ENCODE assay signal across 34 cellular contexts in the genomic region with DNA sequence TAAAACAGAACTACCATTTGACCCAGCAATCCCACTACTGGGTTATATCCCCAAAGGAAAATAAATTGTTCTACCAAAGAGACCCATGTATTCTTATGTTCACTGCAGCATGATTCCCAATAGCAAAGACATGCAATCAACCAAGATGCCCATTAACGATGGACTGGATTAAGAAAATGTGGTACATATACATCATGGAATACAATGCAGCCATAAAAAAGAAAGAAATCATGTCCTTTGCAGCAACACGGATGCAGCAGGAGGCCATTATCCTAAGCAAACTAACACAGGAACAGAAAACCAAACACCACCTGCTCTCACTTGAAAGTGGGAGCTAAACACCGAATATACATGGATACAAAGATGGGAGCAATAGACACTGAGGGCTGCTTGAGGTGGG. TPM values are rescaled to one million over a fixed set of nuclear protein-coding genes. Genes with fewer than 3 reads are reported as not detected.
DNase-seq lines count a peak whose midpoint lies in the region; ATAC-seq, FAIRE-seq and TF ChIP-seq lines count a peak whose summit lies in the region.
"Had no signal": no experiment of that assay in that cellular context is flagged by ENCODE, and none has a peak within 500 bp of the region (broad histone marks: within the 10 kb centered on the region; RNA-seq: fewer than 3 reads in every experiment).

No MANE protein-coding gene starts in this region.

- H4K20me1 ChIP-seq in SK-N-SH (ENCODE audit: insufficient read depth) (no peaks in the 10 kb centered on the region), K562 (replicated peaks; ENCODE audit: control insufficient read depth, insufficient read depth, low read length) (no peaks in the 10 kb centered on the region)

- TF ChIP-seq POLR2A in K562 (conservative IDR thresholded peaks at IDR 0.05) = no peak

- H3K4me3 ChIP-seq in SK-N-SH (ENCODE audit: low read depth in 2 of 2, low read length in 1 of 2) (no peak overlapping the region), HEK293 (ENCODE audit: low read depth, low read length) (no peak overlapping the region), K562 (no peak overlapping the region)
- H3K4me3 ChIP-seq: A549; BLaER1; BLaER1 treated with 17β-estradiol and CSF1 and Interleukin-3, amounts not matched to agents 10 nM and 100 nM had no signal

- TF ChIP-seq RAD21 in SK-N-SH (IDR thresholded peaks at IDR 0.05; ENCODE audit: low read length) (no peak), K562 (CRISPR knock-in tag; conservative IDR thresholded peaks at IDR 0.05 in 1 of 2, IDR thresholded peaks at IDR 0.05 in 1 of 2) (no peak)

- H3K4me2 ChIP-seq in SK-N-SH (no peak overlapping the region), K562 (ENCODE audit: insufficient read depth, low read length) (no peak overlapping the region)
- H3K4me2 ChIP-seq: A549; BLaER1; BLaER1 treated with 17β-estradiol and CSF1 and Interleukin-3, amounts not matched to agents 10 nM and 100 nM had no signal

- peak; percentile 44 for FAIRE-seq in K562 (lab: Jason Lieb, UNC)
- FAIRE-seq: A549, D721Med had no signal

- BruUV-seq in K562 (replicated peaks; lab: Mats Ljungman, UMichigan) = no TSS peak

- H3K9me3 ChIP-seq in SK-N-SH (no peaks in the 10 kb centered on the region), HEK293 (ENCODE audit: control insufficient read depth, insufficient read depth, low read depth, low read length) (no peaks in the 10 kb centered on the region), K562 (replicated peaks; ENCODE audit: control insufficient read depth, insufficient read depth, low read depth, low read length) (no peaks in the 10 kb centered on the region)
- H3K9me3 ChIP-seq: A549, BE2C, Caco-2 had no signal

- H3K36me3 Mint-ChIP-seq in activated CD8-positive, alpha-beta T cell treated with anti-CD3 and anti-CD28 coated beads, Interleukin-2, amount 10 ng/mL, durations not matched to agents 7 days and 5 days (ENCODE audit: low read depth) = peaks cover 44% of the 10 kb centered on the region
- peaks cover 30 to 52% of the 10 kb centered on the region in 2 donors for H3K36me3 Mint-ChIP-seq in stimulated activated naive B cell treated with anti-CD40 and anti-IgM and Interleukin-4, amounts not matched to agents 10 μg/mL and 1 μg/mL and 100 μg/mL, for 72 hours

- H3K27me3 ChIP-seq in SK-N-SH (ENCODE audit: insufficient read depth) (no peaks in the 10 kb centered on the region), K562 (ENCODE audit: control insufficient read depth in 2 of 2, insufficient read depth in 2 of 2, low read length in 2 of 2) (no peaks in the 10 kb centered on the region)
- H3K27me3 ChIP-seq: BE2C; BLaER1; BLaER1 treated with 17β-estradiol and CSF1 and Interleukin-3, amounts not matched to agents 10 nM and 100 nM had no signal

- no peak overlapping the region for H2AFZ ChIP-seq in SK-N-SH (ENCODE audit: low read depth)
- no peak overlapping the region for H2AFZ ChIP-seq in K562 (ENCODE audit: low read depth, low read length)

- POLR2A ChIA-PET in SK-N-SH (lab: Yijun Ruan, JAX) (no interaction called here), HEK293 (lab: Yijun Ruan, JAX) (no interaction called here), K562 (lab: Yijun Ruan, JAX) (no interaction called here)
- POLR2A ChIA-PET in activated CD8-positive, alpha-beta T cell treated with anti-CD3 and anti-CD28 coated beads, Interleukin-2, amount 10 ng/mL, durations not matched to agents 7 days and 5 days (lab: Charles Lee) = no interaction called here

- H3K9me3 Mint-ChIP-seq in activated CD8-positive, alpha-beta T cell treated with anti-CD3 and anti-CD28 coated beads, Interleukin-2, amount 10 ng/mL, durations not matched to agents 7 days and 5 days (ENCODE audit: insufficient read depth) = no peaks in the 10 kb centered on the region
- peaks cover 0 to 2% of the 10 kb centered on the region in 2 donors for H3K9me3 Mint-ChIP-seq in stimulated activated naive B cell treated with anti-CD40 and anti-IgM and Interleukin-4, amounts not matched to agents 10 μg/mL and 1 μg/mL and 100 μg/mL, for 72 hours
- H3K9me3 Mint-ChIP-seq: CD14-positive monocyte; CD4-positive, alpha-beta memory T cell; CD4-positive, alpha-beta T cell; CD8-positive, alpha-beta memory T cell; CD8-positive, alpha-beta T cell had no signal

- H3K9me2 ChIP-seq in SK-N-SH = no peaks in the 10 kb centered on the region

- no peak for DNase-seq in SK-N-SH
- DNase-seq in K562 (ENCODE audit: extremely low read depth in 1 of 4, low spot score in 3 of 4) = no peak
- no peak for DNase-seq in activated CD8-positive, alpha-beta T cell treated with anti-CD3 and anti-CD28 coated beads, Interleukin-2, amount 10 ng/mL, durations not matched to agents 7 days and 5 days
- no peak for DNase-seq in stimulated activated naive B cell treated with anti-CD40 and anti-IgM and Interleukin-4, amounts not matched to agents 10 μg/mL and 1 μg/mL and 100 μg/mL, for 72 hours
- DNase-seq: 8988T; ACHN; AML-193; BE2C; C1 segment of cervical spinal cord; Caco-2; Calu3; CD4-positive, alpha-beta memory T cell; CD4-positive, alpha-beta T cell; CD4-positive, CD25-positive, alpha-beta regulatory T cell; CD8-positive, alpha-beta memory T cell; CD8-positive, alpha-beta T cell; COR-L47; DMS 273 treated with DMSO at 0.1 percent for 48 hours; DMS153; DMS53; DMS79; DMS79 treated with DMSO at 0.1 percent for 48 hours; DND-41; EL had no signal

- H3K9me1 ChIP-seq in K562 (ENCODE audit: control insufficient read depth, insufficient read depth, low read length) = no peaks in the 10 kb centered on the region

- H3K79me2 ChIP-seq in SK-N-SH (ENCODE audit: insufficient read depth) = no peaks in the 10 kb centered on the region
- no peaks in the 10 kb centered on the region for H3K79me2 ChIP-seq in K562 (ENCODE audit: control insufficient read depth, insufficient read depth, low read length)

- H3F3A ChIP-seq in SK-N-SH (replicated peaks; ENCODE audit: insufficient read depth) = no peaks in the 10 kb centered on the region

- CTCF ChIA-PET in SK-N-SH (lab: Yijun Ruan, JAX) (interaction anchor here (1.1 kb wide), 1 partner anchor 15 kb away, joined by 3 read pairs; no protein-coding TSS in a partner anchor), HEK293 (lab: Yijun Ruan, JAX) (no interaction called here), K562 (lab: Yijun Ruan, JAX; ENCODE audit: low intra/inter-chr PET ratio) (no interaction called here)
- CTCF ChIA-PET in activated CD8-positive, alpha-beta T cell treated with anti-CD3 and anti-CD28 coated beads, Interleukin-2, amount 10 ng/mL, durations not matched to agents 7 days and 5 days (lab: Charles Lee) = no interaction called here

- H3K9ac ChIP-seq in SK-N-SH (no peak overlapping the region), K562 (ENCODE audit: insufficient read depth in 1 of 2, low read depth in 2 of 2, low read length in 2 of 2) (no peak overlapping the region)
- H3K9ac ChIP-seq: BLaER1; BLaER1 treated with 17β-estradiol and CSF1 and Interleukin-3, amounts not matched to agents 10 nM and 100 nM had no signal

- no peak overlapping the region for H3K27ac ChIP-seq in SK-N-SH (ENCODE audit: low read depth in 2 of 2, low read length in 1 of 2)
- H3K27ac ChIP-seq in HEK293 (ENCODE audit: extremely low read depth, low read depth, low read length) = no peak overlapping the region
- no peak overlapping the region for H3K27ac ChIP-seq in K562 (ENCODE audit: extremely low read depth, low read depth, low read length)
- H3K27ac ChIP-seq: 22Rv1; A549; BLaER1; BLaER1 treated with 17β-estradiol and CSF1 and Interleukin-3, amounts not matched to agents 10 nM and 100 nM; C4-2B had no signal

- TF ChIP-seq EP300 in SK-N-SH (IDR thresholded peaks at IDR 0.05; ENCODE audit: borderline replicate concordance in 1 of 2, low read depth in 1 of 2, low read length in 1 of 2) = no peak
- TF ChIP-seq EP300 in K562 (IDR thresholded peaks at IDR 0.05; ENCODE audit: low read length) = no peak

- H3K4me1 Mint-ChIP-seq in activated CD8-positive, alpha-beta T cell treated with anti-CD3 and anti-CD28 coated beads, Interleukin-2, amount 10 ng/mL, durations not matched to agents 7 days and 5 days (ENCODE audit: low read depth) = peaks cover 2% of the 10 kb centered on the region
- H3K4me1 Mint-ChIP-seq in stimulated activated naive B cell treated with anti-CD40 and anti-IgM and Interleukin-4, amounts not matched to agents 10 μg/mL and 1 μg/mL and 100 μg/mL, for 72 hours = no peaks in the 10 kb centered on the region
- H3K4me1 Mint-ChIP-seq: B cell, CD14-positive monocyte had no signal

- 92% methylated on average over 3 of the region's 3 CpGs for WGBS in SK-N-SH (ENCODE audit: low lambda C conversion rate)
- 85% methylated on average over 3 of the region's 3 CpGs for WGBS in K562 (ENCODE audit: insufficient coverage, low coverage, missing lambda C conversion rate)

- H3K36me3 ChIP-seq in SK-N-SH (replicated peaks in 1 of 2; ENCODE audit: control insufficient read depth in 1 of 2, insufficient read depth in 2 of 2, low read length in 1 of 2) (peaks cover 16 to 25% of the 10 kb centered on the region in 2 experiments), HEK293 (ENCODE audit: control insufficient read depth in 2 of 2, insufficient read depth in 1 of 2, low read length in 2 of 2) (peaks cover 10 to 49% of the 10 kb centered on the region in 2 experiments; a peak in 2 of 3 replicates), K562 (ENCODE audit: control insufficient read depth, insufficient read depth, low read length) (peaks cover 3% of the 10 kb centered on the region; the same call in 2 of the 3 replicates)
- H3K36me3 ChIP-seq: BE2C had no signal

- intact Hi-C loops in K562 (cut with micrococcal nuclease) = no loop called here

- in situ Hi-C loops in K562 (cut with MboI) = no loop called here

- H3K4me3 Mint-ChIP-seq in activated CD8-positive, alpha-beta T cell treated with anti-CD3 and anti-CD28 coated beads, Interleukin-2, amount 10 ng/mL, durations not matched to agents 7 days and 5 days = no peak overlapping the region
- no peak overlapping the region for H3K4me3 Mint-ChIP-seq in stimulated activated naive B cell treated with anti-CD40 and anti-IgM and Interleukin-4, amounts not matched to agents 10 μg/mL and 1 μg/mL and 100 μg/mL, for 72 hours
- H3K4me3 Mint-ChIP-seq: B cell; CD14-positive monocyte; CD4-positive, alpha-beta memory T cell; CD4-positive, alpha-beta T cell; CD4-positive, CD25-positive, alpha-beta regulatory T cell; CD8-positive, alpha-beta memory T cell; CD8-positive, alpha-beta T cell had no signal

- ATAC-seq in SK-N-SH treated with all-trans-retinoic acid at 6 μM for 48 hours (no peak), K562 (no peak)
- ATAC-seq in activated CD8-positive, alpha-beta T cell treated with anti-CD3 and anti-CD28 coated beads, Interleukin-2, amount 10 ng/mL, durations not matched to agents 7 days and 5 days = no peak
- ATAC-seq in stimulated activated naive B cell treated with anti-CD40 and anti-IgM and Interleukin-4, amounts not matched to agents 10 μg/mL and 1 μg/mL and 100 μg/mL, for 72 hours (replicated peaks) = no peak
- ATAC-seq: A549; CD8-positive, alpha-beta T cell had no signal

- H3K4me1 ChIP-seq in SK-N-SH (ENCODE audit: control insufficient read depth in 1 of 2, insufficient read depth in 2 of 2, low read depth in 1 of 2, low read length in 1 of 2) = no peaks in the 10 kb centered on the region; a peak in 1 of 4 replicates
- H3K4me1 ChIP-seq in HEK293 (ENCODE audit: control insufficient read depth, insufficient read depth, low read length) = no peaks in the 10 kb centered on the region
- H3K4me1 ChIP-seq in K562 (replicated peaks in 1 of 2; ENCODE audit: control insufficient read depth in 2 of 2, insufficient read depth in 2 of 2, low read length in 2 of 2) = 0 out of 5 replicates have a peak, but pooled peaks cover 0 to 2% of the 10 kb centered on the region in 2 experiments
- H3K4me1 ChIP-seq: BE2C; BLaER1; BLaER1 treated with 17β-estradiol and CSF1 and Interleukin-3, amounts not matched to agents 10 nM and 100 nM; Caco-2 had no signal

- no peaks in the 10 kb centered on the region for H3K27me3 Mint-ChIP-seq in activated CD8-positive, alpha-beta T cell treated with anti-CD3 and anti-CD28 coated beads, Interleukin-2, amount 10 ng/mL, durations not matched to agents 7 days and 5 days (ENCODE audit: low read depth)
- no peaks in the 10 kb centered on the region for H3K27me3 Mint-ChIP-seq in stimulated activated naive B cell treated with anti-CD40 and anti-IgM and Interleukin-4, amounts not matched to agents 10 μg/mL and 1 μg/mL and 100 μg/mL, for 72 hours
- H3K27me3 Mint-ChIP-seq: B cell; CD4-positive, alpha-beta memory T cell; CD4-positive, alpha-beta T cell; CD4-positive, CD25-positive, alpha-beta regulatory T cell; CD8-positive, alpha-beta memory T cell had no signal

- H3K27ac Mint-ChIP-seq in activated CD8-positive, alpha-beta T cell treated with anti-CD3 and anti-CD28 coated beads, Interleukin-2, amount 10 ng/mL, durations not matched to agents 7 days and 5 days = no peak overlapping the region
- no peak overlapping the region for H3K27ac Mint-ChIP-seq in stimulated activated naive B cell treated with anti-CD40 and anti-IgM and Interleukin-4, amounts not matched to agents 10 μg/mL and 1 μg/mL and 100 μg/mL, for 72 hours
- H3K27ac Mint-ChIP-seq: B cell; CD14-positive monocyte; CD4-positive, alpha-beta memory T cell; CD4-positive, alpha-beta T cell; CD8-positive, alpha-beta T cell had no signal

- no peak for TF ChIP-seq CTCF in SK-N-SH (IDR thresholded peaks at IDR 0.05)
- TF ChIP-seq CTCF in HEK293 (tag by site-specific recombination; IDR thresholded peaks at IDR 0.05) = no peak
- TF ChIP-seq CTCF in K562 (IDR thresholded peaks at IDR 0.05 in 2 of 3, conservative IDR thresholded peaks at IDR 0.05 in 1 of 3; ENCODE audit: insufficient read depth in 2 of 3, low read depth in 1 of 3, low read length in 3 of 3) = no peak

RNA-seq across cellular contexts. Expression of gene SLC35D1, which starts 44.2 kb away (rescaled TPM):
- 4.8 and 7.2 TPM in 2 replicates for polyA plus RNA-seq in SK-N-SH (2012; rRNA removed)
- polyA plus RNA-seq in SK-N-SH (2012; cell fraction: cytosol; rRNA removed) = 6.8 and 6.9 TPM in 2 replicates
- 3.2 and 6.8 TPM in 2 replicates for polyA plus RNA-seq in SK-N-SH (2012; cell fraction: nucleus; rRNA removed)
- 9.7 and 20.5 TPM in 2 replicates for total RNA-seq in K562 (2011; cell fraction: chromatin; rRNA removed; ENCODE audit: low replicate concordance)
- 8.0 and 10.0 TPM in 2 replicates for total RNA-seq in K562 (2011; cell fraction: nucleolus; rRNA removed)
- 18.1 and 27.9 TPM in 2 replicates for total RNA-seq in K562 (2011; cell fraction: nucleoplasm; rRNA removed)
- total RNA-seq in K562 (2014; rRNA removed) = 5.2 and 5.3 TPM in 2 replicates
- total RNA-seq in K562 (2014; rRNA removed; fragmentation: Illumina TruSeq; extraction: Trizol) = 9.3 and 10.1 TPM in 2 replicates
- total RNA-seq in K562 (2015; rRNA removed; fragmentation: Illumina TruSeq; extraction: Trizol) = 9.5 and 10.4 TPM in 2 replicates
- total RNA-seq in K562 (2021) = 6.5 and 7.1 TPM in 2 replicates
- 6.2 and 6.4 TPM in 2 replicates for polyA plus RNA-seq in K562 (2011; rRNA removed)
- 2.3 and 5.1 TPM in 2 replicates for polyA plus RNA-seq in K562 (2011; cell fraction: cytosol; rRNA removed)
- polyA plus RNA-seq in K562 (2011; cell fraction: nucleus; rRNA removed) = 7.5 and 11.6 TPM in 2 replicates
- 4.5 and 4.7 TPM in 2 replicates for polyA plus RNA-seq in K562 (2012)
- polyA plus RNA-seq in K562 (2014; fragmentation: Illumina TruSeq; extraction: Trizol) = 6.7 and 6.8 TPM in 2 replicates
- 1 to 10 TPM; 2.3 to 3.4 TPM for polyA plus RNA-seq in K562 (2014; fragmentation: Nextera tagmentation; extraction: Ambion mirVana)
- polyA plus RNA-seq in K562 (2014; rRNA removed) = 4.9 and 5.7 TPM in 2 replicates
- 11.2 and 12.1 TPM in 2 replicates for polyA minus RNA-seq in K562 (2011; rRNA and poly(A)+ RNA removed)
- polyA minus RNA-seq in K562 (2011; cell fraction: cytosol; rRNA and poly(A)+ RNA removed) = 4.0 and 4.7 TPM in 2 replicates
- 5.8 and 10.3 TPM in 2 replicates for polyA minus RNA-seq in K562 (2011; cell fraction: nucleus; rRNA and poly(A)+ RNA removed)
- total RNA-seq in activated CD8-positive, alpha-beta T cell treated with anti-CD3 and anti-CD28 coated beads, Interleukin-2, amount 10 ng/mL, durations not matched to agents 7 days and 5 days = 10 to 100 TPM; 11.2 to 11.4 TPM
